In the genomic region with DNA sequence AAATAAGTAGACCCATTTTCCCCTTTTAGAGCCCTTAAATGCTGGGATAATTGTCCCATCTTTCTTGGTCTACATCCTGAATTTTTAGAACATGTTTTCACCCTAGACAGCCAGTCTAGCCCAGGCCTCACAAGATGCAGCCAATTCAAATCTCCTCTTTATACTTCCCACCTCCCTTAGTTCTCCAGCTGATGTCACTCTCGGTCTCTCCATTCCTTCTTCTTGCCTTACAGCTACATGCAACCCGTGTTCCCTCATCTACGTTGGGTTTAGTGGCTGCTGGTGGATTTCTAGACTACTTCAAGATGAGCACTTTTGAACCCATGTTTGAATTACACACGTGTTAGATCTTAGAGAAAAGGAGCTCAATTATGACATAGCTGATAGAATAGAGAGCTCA, we compare ENCODE assay signal across 14 cellular contexts.
DNase-seq lines count a peak whose midpoint lies in the region; ATAC-seq and TF ChIP-seq lines count a peak whose summit lies in the region.
"Had no signal": no experiment of that assay in that cellular context is flagged by ENCODE, and none has a peak within 500 bp of the region (broad histone marks: within the 10 kb centered on the region; RNA-seq: fewer than 3 reads in every experiment).

No MANE protein-coding gene starts in this region.

- ATAC-seq in GM19035 (IDR thresholded peaks at IDR 0.05; ENCODE audit: unreplicated experiment): no peak
- ATAC-seq: psoas muscle had no signal

- intact Hi-C loops in activated CD4-positive, alpha-beta T cell treated with anti-CD3 and anti-CD28 coated beads, Interleukin-2, amount 10 ng/mL, durations not matched to agents 24 days and 14 days (cut with micrococcal nuclease): no loop called here

- 75 to 78% methylated on average over 4 of the region's 4 CpGs for WGBS in GM23248 (ENCODE audit: low coverage in 1 of 2, low lambda C conversion rate in 2 of 2, missing lambda C conversion rate in 2 of 2), 2 experiments

- H3K4me3 Mint-ChIP-seq in activated CD4-positive, alpha-beta T cell treated with anti-CD3 and anti-CD28 coated beads, Interleukin-2, amount 10 ng/mL, durations not matched to agents 24 days and 14 days: no peak overlapping the region
- H3K4me3 Mint-ChIP-seq: stimulated activated naive CD8-positive, alpha-beta T cell treated with anti-CD3 and anti-CD28 coated beads, Interleukin-15, Interleukin-2, amounts not matched to agents 100 ng/mL and 50 ng/mL, for 24 hours had no signal

- H3K27me3 ChIP-seq in GM23248 (replicated peaks; ENCODE audit: insufficient read depth): no peaks in the 10 kb centered on the region

- no peak overlapping the region for H3K27ac ChIP-seq in GM23248
- H3K27ac ChIP-seq: psoas muscle had no signal

- no peak overlapping the region for H3K27ac Mint-ChIP-seq in activated CD4-positive, alpha-beta T cell treated with anti-CD3 and anti-CD28 coated beads, Interleukin-2, amount 10 ng/mL, durations not matched to agents 24 days and 14 days
- H3K27ac Mint-ChIP-seq: stimulated activated naive CD8-positive, alpha-beta T cell treated with anti-CD3 and anti-CD28 coated beads, Interleukin-15, Interleukin-2, amounts not matched to agents 100 ng/mL and 50 ng/mL, for 24 hours had no signal

- H3K27me3 Mint-ChIP-seq in activated CD4-positive, alpha-beta T cell treated with anti-CD3 and anti-CD28 coated beads, Interleukin-2, amount 10 ng/mL, durations not matched to agents 24 days and 14 days: peaks cover 9% of the 10 kb centered on the region

- no peaks in the 10 kb centered on the region for H3K4me1 Mint-ChIP-seq in activated CD4-positive, alpha-beta T cell treated with anti-CD3 and anti-CD28 coated beads, Interleukin-2, amount 10 ng/mL, durations not matched to agents 24 days and 14 days

- no peaks in the 10 kb centered on the region for H3K36me3 Mint-ChIP-seq in activated CD4-positive, alpha-beta T cell treated with anti-CD3 and anti-CD28 coated beads, Interleukin-2, amount 10 ng/mL, durations not matched to agents 24 days and 14 days (ENCODE audit: low read depth)

- no peaks in the 10 kb centered on the region for H3K36me3 ChIP-seq in GM23248 (ENCODE audit: low read depth)

- no peak overlapping the region for H3K4me2 ChIP-seq in GM23248 (ENCODE audit: unreplicated experiment)

- no peaks in the 10 kb centered on the region for H3K4me1 ChIP-seq in GM23248 (ENCODE audit: insufficient read depth)
- H3K4me1 ChIP-seq: psoas muscle had no signal

- in situ Hi-C loops in GM23248 (cut with MboI): loop anchor here (10.0 kb wide), 1 partner anchor 368 kb away; no protein-coding TSS in a partner anchor

- H2AFZ ChIP-seq in GM23248: no peak overlapping the region

- H3K9ac ChIP-seq in GM23248: no peak overlapping the region

- H3K4me3 ChIP-seq in fibroblast of villous mesenchyme (ENCODE audit: low read depth, low read length) (no peak overlapping the region), GM23248 (no peak overlapping the region)
- H3K4me3 ChIP-seq: psoas muscle had no signal

- DNase-seq in COLO668 (lab: John Stamatoyannopoulos, UW; ENCODE audit: unreplicated experiment): peak; percentile 31
- DNase-seq in HT-29 (ENCODE audit: low spot score): peak; percentile 50
- DNase-seq in SK-N-DZ (ENCODE audit: low spot score): peak; percentile 25
- no peak for DNase-seq in fibroblast of villous mesenchyme (ENCODE audit: low read depth)
- no peak for DNase-seq in activated CD4-positive, alpha-beta T cell treated with anti-CD3 and anti-CD28 coated beads, Interleukin-2, amount 10 ng/mL, durations not matched to agents 24 days and 14 days
- no peak for DNase-seq in GM23248
- no peak for DNase-seq in central memory CD4-positive, alpha-beta T cell
- DNase-seq: activated CD8-positive, alpha-beta memory T cell treated with anti-CD3 and anti-CD28 coated beads, Interleukin-2, amount 50 U/mL, for 4 hours; aorta; DND-41; psoas muscle; stimulated activated CD4-positive, alpha-beta T cell treated with anti-CD3 and anti-CD28 coated beads, Interleukin-4, amount 100 ng/mL, for 1 hour had no signal

- H3F3A ChIP-seq in GM23248 (ENCODE audit: insufficient read depth): no peaks in the 10 kb centered on the region; the same call in 1 of the 2 replicates

- H3K9me2 ChIP-seq in GM23248 (ENCODE audit: insufficient read depth): no peaks in the 10 kb centered on the region

- peak; percentile 14 for TF ChIP-seq CTCF in fibroblast of villous mesenchyme (IDR thresholded peaks at IDR 0.05; ENCODE audit: insufficient read depth, low read depth, low read length)

- H3K79me2 ChIP-seq in GM23248 (ENCODE audit: insufficient read depth): no peaks in the 10 kb centered on the region

- H3K9me3 ChIP-seq in GM23248 (ENCODE audit: low read depth): no peaks in the 10 kb centered on the region
- H3K9me3 ChIP-seq: psoas muscle had no signal

- no peaks in the 10 kb centered on the region for H3K9me3 Mint-ChIP-seq in activated CD4-positive, alpha-beta T cell treated with anti-CD3 and anti-CD28 coated beads, Interleukin-2, amount 10 ng/mL, durations not matched to agents 24 days and 14 days
- H3K9me3 Mint-ChIP-seq: stimulated activated naive CD8-positive, alpha-beta T cell treated with anti-CD3 and anti-CD28 coated beads, Interleukin-15, Interleukin-2, amounts not matched to agents 100 ng/mL and 50 ng/mL, for 24 hours had no signal

- no peaks in the 10 kb centered on the region for H4K20me1 ChIP-seq in GM23248 (ENCODE audit: insufficient read depth)

Comparison
In these comparisons a context has a peak if more than half of its experiments do, and no peak if none do; other contexts are left out.
1. DNase-seq: peak in COLO668 (single experiment), HT-29 (single experiment) and SK-N-DZ (single experiment); none in fibroblast of villous mesenchyme (single experiment), activated CD4-positive, alpha-beta T cell treated with anti-CD3 and anti-CD28 coated beads, Interleukin-2, amount 10 ng/mL, durations not matched to agents 24 days and 14 days (single experiment), GM23248 (single experiment) and central memory CD4-positive, alpha-beta T cell (single experiment).